Comparison of ENCODE assay signal across 8 cellular contexts in the genomic region with DNA sequence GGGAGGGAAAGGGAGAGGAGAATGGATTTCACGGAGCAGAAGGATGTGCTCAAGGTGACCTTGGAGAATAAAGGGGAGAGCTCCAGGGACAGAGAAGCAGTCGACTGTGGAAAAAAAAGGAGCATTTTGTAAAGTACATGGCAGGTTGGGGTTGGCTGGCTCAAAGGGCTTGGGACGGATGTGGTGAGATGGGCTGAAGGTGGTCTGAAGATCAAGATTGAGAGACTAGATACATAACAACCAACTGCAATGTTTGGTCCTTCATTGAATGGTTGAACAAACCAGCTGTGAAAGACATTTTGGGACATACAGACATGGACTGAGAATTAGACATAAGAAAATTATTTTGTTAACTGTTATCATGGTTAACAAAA. TPM values are rescaled to one million over a fixed set of nuclear protein-coding genes. Genes with fewer than 3 reads are reported as not detected.
A peak's percentile ranks its signal among the peaks of the same experiment; 100 is the strongest.
DNase-seq lines count a peak whose midpoint lies in the region; ATAC-seq, FAIRE-seq and TF ChIP-seq lines count a peak whose summit lies in the region.

No MANE protein-coding gene starts in this region.

- peak overlapping the region; percentile 84 for H3K4me3 ChIP-seq in CD8-positive, alpha-beta memory T cell (ENCODE audit: low read length)
- H3K4me3 ChIP-seq in PC-3 (ENCODE audit: low read length) (peak overlapping the region; percentile 88), endocrine pancreas (ENCODE audit: control insufficient read depth, insufficient read depth, low read length) (peak overlapping the region; percentile 44)

- no peak for FAIRE-seq in HTR-8/SVneo (lab: Jason Lieb, UNC)

- ATAC-seq in PC-3, result no peak

- peaks cover 0 to 21% (median 2%) of the 10 kb centered on the region in 3 donors for H3K36me3 Mint-ChIP-seq in CD8-positive, alpha-beta memory T cell
- peaks cover 13% of the 10 kb centered on the region for H3K36me3 Mint-ChIP-seq in osteocyte (ENCODE audit: unreplicated experiment)

- peak overlapping the region; percentile 83 to 95 (median 88) for H3K4me3 Mint-ChIP-seq in CD8-positive, alpha-beta memory T cell
- peak overlapping the region; percentile 87 for H3K4me3 Mint-ChIP-seq in osteocyte (ENCODE audit: unreplicated experiment)

- no peaks in the 10 kb centered on the region for H3K36me3 ChIP-seq in CD8-positive, alpha-beta memory T cell (ENCODE audit: insufficient read depth, low read length)
- peaks cover 9% of the 10 kb centered on the region for H3K36me3 ChIP-seq in PC-3 (ENCODE audit: low read depth, low read length)
- peaks cover 3% of the 10 kb centered on the region for H3K36me3 ChIP-seq in endocrine pancreas (ENCODE audit: control insufficient read depth, insufficient read depth, low read length)

- H3K9me2 ChIP-seq in PC-3 (replicated peaks; ENCODE audit: low read length), result no peaks in the 10 kb centered on the region

- peak overlapping the region; percentile 83 for H3K27ac ChIP-seq in CD8-positive, alpha-beta memory T cell (ENCODE audit: low read depth, low read length)
- H3K27ac ChIP-seq in PC-3 (ENCODE audit: low read length), result peak overlapping the region; percentile 98

- no peaks in the 10 kb centered on the region for H3K9me3 Mint-ChIP-seq in CD8-positive, alpha-beta memory T cell
- no peaks in the 10 kb centered on the region for H3K9me3 Mint-ChIP-seq in osteocyte (ENCODE audit: unreplicated experiment)

- no peaks in the 10 kb centered on the region for H3F3A ChIP-seq in PC-3 (ENCODE audit: low read length, unreplicated experiment)

- no peaks in the 10 kb centered on the region for H3K27me3 ChIP-seq in CD8-positive, alpha-beta memory T cell (ENCODE audit: insufficient read depth, low read length, poor library complexity, severe bottlenecking)
- H3K27me3 ChIP-seq in PC-3 (ENCODE audit: low read length), result no peaks in the 10 kb centered on the region
- no peaks in the 10 kb centered on the region for H3K27me3 ChIP-seq in endocrine pancreas (ENCODE audit: control insufficient read depth, insufficient read depth, low read length)

- no peaks in the 10 kb centered on the region for H3K9me3 ChIP-seq in CD8-positive, alpha-beta memory T cell (ENCODE audit: low read length)
- H3K9me3 ChIP-seq in PC-3 (ENCODE audit: low read length) (no peaks in the 10 kb centered on the region), endocrine pancreas (ENCODE audit: control insufficient read depth, low read length) (no peaks in the 10 kb centered on the region)

- H3K4me2 ChIP-seq in PC-3 (ENCODE audit: low read length), result peak overlapping the region; percentile 99

- peak overlapping the region; percentile 97 for H3K9ac ChIP-seq in PC-3 (ENCODE audit: low read length)
- peak overlapping the region; percentile 98 for H3K9ac ChIP-seq in endocrine pancreas (ENCODE audit: control insufficient read depth, insufficient read depth, low read length)

- H3K27me3 Mint-ChIP-seq in CD8-positive, alpha-beta memory T cell, result no peaks in the 10 kb centered on the region
- H3K27me3 Mint-ChIP-seq in osteocyte (ENCODE audit: unreplicated experiment), result no peaks in the 10 kb centered on the region

- TF ChIP-seq CTCF in PC-3 (conservative IDR thresholded peaks at IDR 0.05; ENCODE audit: low read depth, low read length), result no peak
- no peak for TF ChIP-seq CTCF in osteocyte (IDR thresholded peaks at IDR 0.05)

- intact Hi-C loops in PC-3 (cut with micrococcal nuclease), result no loop called here

- H3K4me1 ChIP-seq in CD8-positive, alpha-beta memory T cell (ENCODE audit: insufficient read depth, low read length), result peaks cover 30% of the 10 kb centered on the region
- H3K4me1 ChIP-seq in PC-3 (ENCODE audit: insufficient read depth, low read length) (peaks cover 24% of the 10 kb centered on the region), endocrine pancreas (ENCODE audit: control insufficient read depth, insufficient read depth, low read length) (peaks cover 3% of the 10 kb centered on the region)

- H3K27ac Mint-ChIP-seq in CD8-positive, alpha-beta memory T cell, result peak overlapping the region; percentile 65 to 96 (median 91)
- H3K27ac Mint-ChIP-seq in osteocyte (ENCODE audit: unreplicated experiment), result peak overlapping the region; percentile 98

- CTCF ChIA-PET in CD8-positive, alpha-beta memory T cell (lab: Charles Lee), result interaction anchor here (1.2 to 2.4 kb wide), 7 partner anchors 8 to 397 kb away, joined by 3 to 25 read pairs (median 4); a partner anchor contains a TSS
- CTCF ChIA-PET in PC-3 (lab: Charles Lee), result interaction anchor here (0.6 to 2.1 kb wide), 4 partner anchors 8 to 69 kb away, joined by 3 to 14 read pairs (median 5); no protein-coding TSS in a partner anchor

- H3K79me2 ChIP-seq in PC-3 (ENCODE audit: low read length), result peaks cover 37% of the 10 kb centered on the region

- POLR2A ChIA-PET in CD8-positive, alpha-beta memory T cell (lab: Charles Lee), result interaction anchor here (0.7 to 2.6 kb wide), 5 partner anchors 8 to 244 kb away, joined by 4 to 11 read pairs (median 8); a partner anchor contains a TSS
- POLR2A ChIA-PET in PC-3 (lab: Charles Lee; ENCODE audit: unreplicated experiment), result interaction anchor here (0.6 to 2.0 kb wide), 4 partner anchors 8 to 196 kb away, joined by 4 to 9 read pairs (median 6); a partner anchor contains a TSS

- peak overlapping the region; percentile 84 for H2AFZ ChIP-seq in PC-3 (ENCODE audit: low read length)

- H3K4me1 Mint-ChIP-seq in CD8-positive, alpha-beta memory T cell, result peaks cover 28 to 38% (median 32%) of the 10 kb centered on the region in 3 donors
- peaks cover 38% of the 10 kb centered on the region for H3K4me1 Mint-ChIP-seq in osteocyte (ENCODE audit: unreplicated experiment)

- H4K20me1 ChIP-seq in PC-3 (ENCODE audit: low read length), result peaks cover 8% of the 10 kb centered on the region

- no TSS peak for BruUV-seq in PC-3 (replicated peaks; lab: Mats Ljungman, UMichigan)

- peak in 1 of 5 donors; percentile 37 for DNase-seq in CD8-positive, alpha-beta memory T cell
- DNase-seq in PC-3 (no peak), osteocyte (ENCODE audit: extremely low spot score, unreplicated experiment) (no peak), AG08396 (ENCODE audit: low spot score) (no peak), DMS53 treated with DMSO at 0.1 percent for 48 hours (lab: John Stamatoyannopoulos, UW; ENCODE audit: unreplicated experiment) (no peak), HTR-8/SVneo (ENCODE audit: insufficient read length, low spot score) (no peak), COLO829 (ENCODE audit: low spot score) (no peak)

RNA-seq across cellular contexts. Expression of a gene that starts 1.6 kb away (rescaled TPM):
- 100 to 1,000 TPM; 200 to 202 TPM for total RNA-seq in CD8-positive, alpha-beta memory T cell
- 375 TPM for polyA plus RNA-seq in CD8-positive, alpha-beta memory T cell
- 784 and 869 TPM in 2 replicates for total RNA-seq in PC-3 (2014; rRNA removed)
- total RNA-seq in osteocyte, result 1,511 and 1,600 TPM in 2 replicates

RNA-seq across cellular contexts. Expression of a gene that starts 10.2 kb away (rescaled TPM):
- total RNA-seq in CD8-positive, alpha-beta memory T cell, result 1 to 10 TPM; 8.1 to 8.5 TPM
- 0.90 TPM for polyA plus RNA-seq in CD8-positive, alpha-beta memory T cell
- total RNA-seq in PC-3 (2014; rRNA removed) (4.6 and 5.1 TPM in 2 replicates), osteocyte (4.1 and 5.9 TPM in 2 replicates)

RNA-seq across cellular contexts. Expression of a gene that starts 12.5 kb away (rescaled TPM):
- total RNA-seq in CD8-positive, alpha-beta memory T cell, result 10 to 100 TPM; 13.1 to 13.5 TPM
- 1.4 TPM for polyA plus RNA-seq in CD8-positive, alpha-beta memory T cell
- total RNA-seq in PC-3 (2014; rRNA removed) (7.1 and 17.4 TPM in 2 replicates), osteocyte (11.6 and 14.0 TPM in 2 replicates)

RNA-seq across cellular contexts. Expression of a gene that starts 14.6 kb away (rescaled TPM):
- 100 to 1,000 TPM in 1 of 2 experiments, 10 to 100 TPM in 1; 97.5 to 110 TPM for total RNA-seq in CD8-positive, alpha-beta memory T cell
- polyA plus RNA-seq in CD8-positive, alpha-beta memory T cell, result 90.2 TPM
- total RNA-seq in PC-3 (2014; rRNA removed) (63.5 and 90.8 TPM in 2 replicates), osteocyte (99.4 and 103 TPM in 2 replicates)

RNA-seq across cellular contexts. Expression of a gene that starts 22.7 kb away (rescaled TPM):
- total RNA-seq in CD8-positive, alpha-beta memory T cell, result 1 to 10 TPM; 2.7 to 3.1 TPM
- 0.36 TPM for polyA plus RNA-seq in CD8-positive, alpha-beta memory T cell
- total RNA-seq in PC-3 (2014; rRNA removed) (4.4 and 9.7 TPM in 2 replicates), osteocyte (5.1 and 5.7 TPM in 2 replicates)
